ENCODE assay signal across 14 cellular contexts in the genomic region with DNA sequence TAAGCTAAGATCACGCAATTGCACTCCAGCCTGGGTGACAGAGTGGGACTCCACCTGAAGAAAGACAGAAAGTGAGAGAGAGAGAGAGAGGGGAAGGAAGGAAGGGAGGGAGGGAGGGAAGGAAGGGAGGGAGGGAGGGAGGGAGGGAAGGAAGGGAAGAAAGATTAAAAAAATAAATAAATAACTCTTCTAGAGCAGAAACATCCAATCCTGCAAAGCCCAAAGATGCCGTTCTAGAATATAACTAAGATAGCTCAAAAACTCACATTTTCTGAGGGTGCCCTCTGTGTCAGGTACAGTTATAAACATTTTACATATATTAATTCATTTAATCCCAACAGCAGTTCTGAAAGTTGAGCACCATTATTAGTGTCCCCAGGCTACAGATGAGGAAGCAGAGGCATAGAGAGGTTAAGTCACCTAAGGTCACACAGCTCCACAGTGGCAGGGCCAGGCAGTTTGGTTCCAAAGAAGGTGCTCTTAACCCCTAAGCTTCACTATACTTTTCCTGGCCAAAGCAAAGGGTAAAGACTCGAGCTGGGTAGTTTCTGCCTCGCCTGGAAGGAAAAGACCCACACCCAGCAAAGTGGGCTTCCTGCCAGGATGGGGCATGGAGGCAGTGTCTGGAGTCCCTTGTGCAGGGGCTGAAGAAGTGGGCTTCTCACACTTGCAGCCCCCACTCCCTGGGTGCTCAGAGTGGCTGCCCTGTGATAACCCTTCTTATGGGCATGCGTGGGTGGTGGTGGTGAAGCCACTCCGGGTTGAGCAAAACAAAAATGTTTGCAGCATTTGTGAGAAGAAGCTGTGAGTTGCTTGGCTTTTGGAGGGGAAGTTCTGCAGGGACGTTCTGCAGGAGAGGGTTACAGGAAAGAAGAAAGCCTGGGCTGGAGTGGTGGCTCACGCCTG. TPM values are rescaled to one million over a fixed set of nuclear protein-coding genes. Genes with fewer than 3 reads are reported as not detected.
A peak's percentile ranks its signal among the peaks of the same experiment; 100 is the strongest.
DNase-seq lines count a peak whose midpoint lies in the region; ATAC-seq, FAIRE-seq and TF ChIP-seq lines count a peak whose summit lies in the region.
"Had no signal": no experiment of that assay in that cellular context is flagged by ENCODE, and none has a peak within 500 bp of the region (broad histone marks: within the 10 kb centered on the region; RNA-seq: fewer than 3 reads in every experiment).

No MANE protein-coding gene starts in this region.

- H3K4me2 ChIP-seq in BLaER1 treated with 17β-estradiol and CSF1 and Interleukin-3, amounts not matched to agents 10 nM and 100 nM = peak overlapping the region; percentile 81 to 96 (median 91)
- no peak overlapping the region for H3K4me2 ChIP-seq in PC-9

- POLR2A ChIA-PET in PC-9 (lab: Charles Lee; ENCODE audit: unreplicated experiment) = no interaction called here

- no peaks in the 10 kb centered on the region for H3K79me2 ChIP-seq in PC-9 (ENCODE audit: low read depth)

- H3K4me3 ChIP-seq in BLaER1 treated with 17β-estradiol and CSF1 and Interleukin-3, amounts not matched to agents 10 nM and 100 nM = peak overlapping the region in 4 of 10 experiments; percentile 10 to 53 (median 16); a peak in 5 of 20 replicates
- H3K4me3 ChIP-seq in PC-9 = no peak overlapping the region
- H3K4me3 ChIP-seq: esophagus muscularis mucosa, Peyer's patch had no signal

- H3K9ac ChIP-seq in BLaER1 treated with 17β-estradiol and CSF1 and Interleukin-3, amounts not matched to agents 10 nM and 100 nM = peak overlapping the region in 8 of 11 experiments; percentile 22 to 67 (median 50); a peak in 10 of 22 replicates

- H3K9me3 ChIP-seq in BLaER1 treated with 17β-estradiol and CSF1 and Interleukin-3, amounts not matched to agents 10 nM and 100 nM (replicated peaks in 1 of 11) = no peaks in the 10 kb centered on the region
- H3K9me3 ChIP-seq in PC-9 (ENCODE audit: insufficient read depth, low read depth) = no peaks in the 10 kb centered on the region
- H3K9me3 ChIP-seq: esophagus muscularis mucosa, Peyer's patch had no signal

- intact Hi-C loops in PC-9 (cut with micrococcal nuclease; ENCODE audit: unreplicated experiment) (no loop called here), posterior cingulate gyrus (cut with DNase I) (no loop called here)

- H3K36me3 Mint-ChIP-seq in activated T-cell treated with anti-CD3 and anti-CD28 coated beads, Interleukin-2, amount 50 U/mL, for 24 hours (ENCODE audit: low read depth) = peaks cover 29% of the 10 kb centered on the region
- H3K36me3 Mint-ChIP-seq in memory B cell = peaks cover 5% of the 10 kb centered on the region

- H3F3A ChIP-seq in PC-9 (ENCODE audit: insufficient read depth, low read depth) = 0 out of 2 replicates have a peak, but pooled peaks cover 3% of the 10 kb centered on the region

- no peaks in the 10 kb centered on the region for H4K20me1 ChIP-seq in BLaER1 treated with 17β-estradiol and CSF1 and Interleukin-3, amounts not matched to agents 10 nM and 100 nM
- H4K20me1 ChIP-seq in PC-9 (ENCODE audit: insufficient read depth) = no peaks in the 10 kb centered on the region

- CTCF ChIA-PET in PC-9 (lab: Charles Lee) = no interaction called here

- H3K4me1 Mint-ChIP-seq in activated T-cell treated with anti-CD3 and anti-CD28 coated beads, Interleukin-2, amount 50 U/mL, for 24 hours (ENCODE audit: low read depth) = peaks cover 70% of the 10 kb centered on the region
- peaks cover 32% of the 10 kb centered on the region for H3K4me1 Mint-ChIP-seq in memory B cell

- H3K27ac Mint-ChIP-seq in activated T-cell treated with anti-CD3 and anti-CD28 coated beads, Interleukin-2, amount 50 U/mL, for 24 hours = peak overlapping the region; percentile 89
- peak overlapping the region; percentile 65 for H3K27ac Mint-ChIP-seq in memory B cell

- ATAC-seq in memory B cell (ENCODE audit: low read depth) = no peak
- no peak for ATAC-seq in HG03025 (IDR thresholded peaks at IDR 0.05; ENCODE audit: low FRiP score, unreplicated experiment)

- H3K36me3 ChIP-seq in BLaER1 treated with 17β-estradiol and CSF1 and Interleukin-3, amounts not matched to agents 10 nM and 100 nM = no peaks in the 10 kb centered on the region
- no peaks in the 10 kb centered on the region for H3K36me3 ChIP-seq in PC-9 (ENCODE audit: low read depth)
- H3K36me3 ChIP-seq: esophagus muscularis mucosa, Peyer's patch had no signal

- TF ChIP-seq CTCF in PC-9 (conservative IDR thresholded peaks at IDR 0.05) = no peak

- no TSS peak for BruUV-seq in PC-9 (replicated peaks; lab: Mats Ljungman, UMichigan)

- peak; percentile 29 for FAIRE-seq in GM18507 (lab: Jason Lieb, UNC)

- H3K9me2 ChIP-seq in PC-9 (ENCODE audit: insufficient read depth) = no peaks in the 10 kb centered on the region

- no peak for DNase-seq in GM18507 (ENCODE audit: extremely low spot score, insufficient read length, low read depth)
- no peak for DNase-seq in activated T-cell treated with anti-CD3 and anti-CD28 coated beads, Interleukin-2, amount 50 U/mL, for 24 hours
- no peak for DNase-seq in memory B cell (ENCODE audit: low spot score in 2 of 2)
- no peak for DNase-seq in PC-9
- no peak for DNase-seq in posterior cingulate gyrus
- DNase-seq in AG20443 (ENCODE audit: low spot score) = no peak
- DNase-seq: C1 segment of cervical spinal cord; mesenchymal stem cell; NCI-H446; stimulated activated CD4-positive, alpha-beta T cell treated with anti-CD3 and anti-CD28 coated beads, Interleukin-2, amount 100 ng/mL, for 24 hours had no signal

- H3K27me3 Mint-ChIP-seq in activated T-cell treated with anti-CD3 and anti-CD28 coated beads, Interleukin-2, amount 50 U/mL, for 24 hours = no peaks in the 10 kb centered on the region
- no peaks in the 10 kb centered on the region for H3K27me3 Mint-ChIP-seq in memory B cell

- peaks cover 88 to 98% (median 91%) of the 10 kb centered on the region in 10 experiments for H3K4me1 ChIP-seq in BLaER1 treated with 17β-estradiol and CSF1 and Interleukin-3, amounts not matched to agents 10 nM and 100 nM
- H3K4me1 ChIP-seq in PC-9 (replicated peaks; ENCODE audit: insufficient read depth) = peaks cover 9% of the 10 kb centered on the region; the same call in 1 of the 2 replicates

- H3K27ac ChIP-seq in BLaER1 treated with 17β-estradiol and CSF1 and Interleukin-3, amounts not matched to agents 10 nM and 100 nM = peak overlapping the region; percentile 16 to 79 (median 58); a peak in 18 of 22 replicates
- H3K27ac ChIP-seq in PC-9 = no peak overlapping the region

- no peaks in the 10 kb centered on the region for H3K27me3 ChIP-seq in BLaER1 treated with 17β-estradiol and CSF1 and Interleukin-3, amounts not matched to agents 10 nM and 100 nM
- no peaks in the 10 kb centered on the region for H3K27me3 ChIP-seq in PC-9 (ENCODE audit: insufficient read depth, low read depth)
- H3K27me3 ChIP-seq: Peyer's patch had no signal

- peak overlapping the region; percentile 29 for H3K4me3 Mint-ChIP-seq in activated T-cell treated with anti-CD3 and anti-CD28 coated beads, Interleukin-2, amount 50 U/mL, for 24 hours
- H3K4me3 Mint-ChIP-seq in memory B cell = peak overlapping the region; percentile 60

- no peaks in the 10 kb centered on the region for H3K9me3 Mint-ChIP-seq in activated T-cell treated with anti-CD3 and anti-CD28 coated beads, Interleukin-2, amount 50 U/mL, for 24 hours
- no peaks in the 10 kb centered on the region for H3K9me3 Mint-ChIP-seq in memory B cell

- no peak overlapping the region for H2AFZ ChIP-seq in PC-9

RNA-seq across cellular contexts. Expression of gene PIK3CD, which starts 7.9 kb away (rescaled TPM):
- total RNA-seq in PC-9 (2021) = 10.3 and 16.4 TPM in 2 replicates

RNA-seq across cellular contexts. Expression of gene TMEM201, which starts 54.9 kb away (rescaled TPM):
- total RNA-seq in PC-9 (2021) = 17.2 and 17.4 TPM in 2 replicates
